Comparison of ENCODE assay signal across 10 cellular contexts in the genomic region with DNA sequence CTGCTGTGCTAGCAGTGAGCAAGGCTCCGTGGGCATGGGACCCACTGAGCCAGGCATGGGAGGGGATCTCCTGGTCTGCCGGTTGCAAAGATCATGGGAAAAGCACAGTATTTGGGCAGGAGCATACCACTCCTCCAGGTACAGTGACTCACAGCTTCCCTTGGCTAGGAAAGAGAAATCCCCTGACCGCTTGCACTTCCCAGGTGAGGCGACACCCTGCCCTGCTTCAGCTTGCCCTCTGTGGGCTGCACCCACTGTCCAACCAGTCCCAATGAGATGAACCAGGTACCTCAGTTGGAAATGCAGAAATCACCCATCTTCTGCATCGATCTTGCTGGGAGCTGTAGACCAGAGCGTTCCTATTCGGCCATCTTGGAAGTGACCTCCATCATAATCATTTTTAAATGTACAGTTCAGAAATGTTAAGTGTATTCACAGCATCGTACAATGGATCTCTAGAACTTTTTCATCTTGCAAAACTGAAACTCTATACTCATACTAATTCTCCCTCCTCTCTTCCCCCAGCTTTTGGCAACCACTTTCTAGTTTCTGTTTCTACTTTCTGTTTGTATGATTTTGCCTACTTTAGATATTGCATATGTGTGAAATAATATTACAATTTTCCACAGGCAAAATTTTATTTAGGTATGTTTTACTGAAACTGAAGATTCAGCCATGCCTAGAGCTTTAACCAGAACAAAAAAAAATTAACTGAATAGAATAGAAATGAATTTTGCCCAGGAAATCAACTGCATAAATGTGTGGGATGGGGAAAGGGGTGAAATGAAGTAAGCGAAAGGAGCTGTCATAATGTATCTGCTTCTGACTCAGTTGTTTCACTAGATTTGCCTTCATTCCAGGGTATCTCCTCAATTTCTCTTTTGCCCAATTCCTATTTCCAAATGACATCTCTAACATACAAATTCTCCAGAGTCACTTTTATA.
DNase-seq lines count a peak whose midpoint lies in the region; ATAC-seq and TF ChIP-seq lines count a peak whose summit lies in the region.
"Had no signal": no experiment of that assay in that cellular context is flagged by ENCODE, and none has a peak within 500 bp of the region (broad histone marks: within the 10 kb centered on the region; RNA-seq: fewer than 3 reads in every experiment).

No MANE protein-coding gene starts in this region.

- no peak for TF ChIP-seq POLR2A in GM18505 (IDR thresholded peaks at IDR 0.05; ENCODE audit: borderline replicate concordance, extremely low read depth, insufficient read depth, insufficient read length)
- TF ChIP-seq POLR2A in esophagus muscularis mucosa (IDR thresholded peaks at IDR 0.05; ENCODE audit: low read depth) = no peak

- H3K4me1 ChIP-seq in esophagus muscularis mucosa (no peaks in the 10 kb centered on the region), endodermal cell (ENCODE audit: control insufficient read depth, insufficient read depth, low read length) (no peaks in the 10 kb centered on the region)

- H3K9ac ChIP-seq in endodermal cell (ENCODE audit: extremely low read depth, low read length, poor library complexity, severe bottlenecking) = no peak overlapping the region

- H3K36me3 ChIP-seq in esophagus muscularis mucosa = no peaks in the 10 kb centered on the region
- H3K36me3 ChIP-seq in endodermal cell (ENCODE audit: control insufficient read depth, insufficient read depth, low read length) = no peaks in the 10 kb centered on the region

- TF ChIP-seq EP300 in esophagus muscularis mucosa (IDR thresholded peaks at IDR 0.05) = no peak

- H3K9me3 ChIP-seq in esophagus muscularis mucosa (no peaks in the 10 kb centered on the region), endodermal cell (ENCODE audit: control insufficient read depth, low read length) (no peaks in the 10 kb centered on the region)

- POLR2A ChIA-PET in T-cell (lab: Charles Lee) = no interaction called here

- H3K36me3 Mint-ChIP-seq in endodermal cell (ENCODE audit: low read depth) = peaks cover 13% of the 10 kb centered on the region
- H3K36me3 Mint-ChIP-seq in T-cell = no peaks in the 10 kb centered on the region

- H3K4me3 ChIP-seq in esophagus muscularis mucosa (no peak overlapping the region), endodermal cell (ENCODE audit: low read length) (no peak overlapping the region)

- H3K27ac ChIP-seq in esophagus muscularis mucosa (replicated peaks in 1 of 4) (no peak overlapping the region), endodermal cell (ENCODE audit: low read depth, low read length) (no peak overlapping the region)

- DNase-seq in esophagus muscularis mucosa (ENCODE audit: extremely low spot score) (no peak), endodermal cell (no peak), T-cell (no peak), amygdala (lab: John Stamatoyannopoulos, UW) (no peak)
- DNase-seq: naive thymus-derived CD4-positive, alpha-beta T cell; small intestine had no signal

- TF ChIP-seq CTCF in esophagus muscularis mucosa (IDR thresholded peaks at IDR 0.05) (no peak), endodermal cell (conservative IDR thresholded peaks at IDR 0.05) (no peak)

- H3K9me3 Mint-ChIP-seq in endodermal cell (no peaks in the 10 kb centered on the region), T-cell (peaks cover 2 to 6% (median 5%) of the 10 kb centered on the region in 3 donors)

- CTCF ChIA-PET in T-cell (lab: Charles Lee) = no interaction called here

- H3K27me3 Mint-ChIP-seq in endodermal cell (ENCODE audit: insufficient read depth) (no peaks in the 10 kb centered on the region), T-cell (peaks cover 4 to 32% of the 10 kb centered on the region in 2 donors)

- intact Hi-C loops in esophagus muscularis mucosa (cut with DNase I) = no loop called here

- H3K4me3 Mint-ChIP-seq in endodermal cell (no peak overlapping the region), T-cell (no peak overlapping the region)
- H3K4me3 Mint-ChIP-seq: naive thymus-derived CD4-positive, alpha-beta T cell had no signal

- H3K27me3 ChIP-seq in esophagus muscularis mucosa (no peaks in the 10 kb centered on the region), endodermal cell (ENCODE audit: control insufficient read depth, insufficient read depth, low read length, poor library complexity, severe bottlenecking) (no peaks in the 10 kb centered on the region)

- H3K4me1 Mint-ChIP-seq in endodermal cell (no peaks in the 10 kb centered on the region), T-cell (no peaks in the 10 kb centered on the region)

- H3K27ac Mint-ChIP-seq in endodermal cell (no peak overlapping the region), T-cell (no peak overlapping the region)
- H3K27ac Mint-ChIP-seq: naive thymus-derived CD4-positive, alpha-beta T cell had no signal

- 91% methylated on average over 9 of the region's 9 CpGs for WGBS in esophagus muscularis mucosa
- 94 to 97% methylated on average over 6 to 9 of the region's 9 CpGs for WGBS in endodermal cell (ENCODE audit: insufficient coverage in 1 of 2, insufficient read length in 1 of 2), 2 experiments

- ATAC-seq in GM18505 (IDR thresholded peaks at IDR 0.05; ENCODE audit: unreplicated experiment) = peak; percentile 90
- ATAC-seq in GM19395 (IDR thresholded peaks at IDR 0.05; ENCODE audit: unreplicated experiment) = peak; percentile 93
- peak; percentile 86 for ATAC-seq in HG02870 (IDR thresholded peaks at IDR 0.05; ENCODE audit: unreplicated experiment)
- peak; percentile 90 for ATAC-seq in HG03558 (IDR thresholded peaks at IDR 0.05; ENCODE audit: extremely low read depth, unreplicated experiment)
- no peak for ATAC-seq in T-cell (replicated peaks in 1 of 4)
- ATAC-seq: naive thymus-derived CD4-positive, alpha-beta T cell had no signal

Comparison
In these comparisons a context has a peak if more than half of its experiments do, and no peak if none do; other contexts are left out.
1. ATAC-seq: peak in GM18505 (single experiment), GM19395 (single experiment), HG02870 (single experiment) and HG03558 (single experiment); none in T-cell (0 of 4).